ENCODE assay signal across 26 cellular contexts in genomic region chr5:148309746-148310145, GRCh38.
"Had no signal": no experiment of that assay in that cellular context is flagged by ENCODE, and none has a peak within 500 bp of the region (broad histone marks: within the 10 kb centered on the region; RNA-seq: fewer than 3 reads in every experiment).

No MANE protein-coding gene starts in this region.

- H3K4me3 ChIP-seq: pancreas, prostate gland, right lobe of liver, sigmoid colon, stomach, thoracic aorta, thyroid gland, tibial nerve, upper lobe of left lung, vagina had no signal

- DNase-seq: naive thymus-derived CD8-positive, alpha-beta T cell; nephron progenitor cell; nucleus accumbens; pancreas; retina; right cardiac atrium; right lobe of liver; sigmoid colon; small intestine; stimulated activated CD4-positive, alpha-beta T cell treated with anti-CD3 and anti-CD28 coated beads, Interleukin-15, amount 100 ng/mL, for 24 hours; stimulated activated CD4-positive, alpha-beta T cell treated with anti-CD3 and anti-CD28 coated beads, Interleukin-2, amount 100 ng/mL, for 24 hours; stimulated activated CD4-positive, alpha-beta T cell treated with anti-CD3 and anti-CD28 coated beads, Interleukin-2, amount 100 ng/mL, for 48 hours; stimulated activated CD4-positive, alpha-beta T cell treated with anti-CD3 and anti-CD28 coated beads, Interleukin-4, amount 100 ng/mL, for 24 hours; stimulated activated naive B cell treated with anti-CD40 and anti-IgM and Interleukin-4, amounts not matched to agents 10 μg/mL and 1 μg/mL and 100 μg/mL, for 72 hours; stimulated activated naive CD4-positive, alpha-beta T cell treated with Interleukin-2 at 50 U/mL for 16 hours; stomach; thyroid gland; trophoblast cell; upper lobe of left lung had no signal

- H3K27ac ChIP-seq: neutrophil, pancreas, prostate gland, right lobe of liver, sigmoid colon, stomach, thoracic aorta, thyroid gland, tibial nerve, upper lobe of left lung, vagina had no signal

- ATAC-seq: naive thymus-derived CD8-positive, alpha-beta T cell; natural killer cell treated with Interleukin-12 subunit alpha and Interleukin-12 subunit beta and Interleukin-15 and Interleukin-18, amount 100 ng/mL, for 72 hours; pancreas; right cardiac atrium; right lobe of liver; stimulated activated effector memory CD8-positive, alpha-beta T cell treated with anti-CD3 and anti-CD28 coated beads, Interleukin-12 subunit alpha, Interleukin-12 subunit beta, amount 100 ng/mL, for 72 hours; stimulated activated naive B cell treated with anti-CD40 and anti-IgM and Interleukin-4, amounts not matched to agents 10 μg/mL and 1 μg/mL and 100 μg/mL, for 72 hours had no signal
